ENCODE assay signal across 8 cellular contexts in genomic region chr16:29791845-29792797, GRCh38. TPM values are rescaled to one million over a fixed set of nuclear protein-coding genes. Genes with fewer than 3 reads are reported as not detected.
DNase-seq lines count a peak whose midpoint lies in the region; ATAC-seq and TF ChIP-seq lines count a peak whose summit lies in the region.
"Had no signal": no experiment of that assay in that cellular context is flagged by ENCODE, and none has a peak within 500 bp of the region (broad histone marks: within the 10 kb centered on the region; RNA-seq: fewer than 3 reads in every experiment).

No MANE protein-coding gene starts in this region.

- H3K27me3 Mint-ChIP-seq in activated T-cell treated with anti-CD3 and anti-CD28 coated beads, Interleukin-2, amount 50 U/mL, for 72 hours (ENCODE audit: low read depth), result no peaks in the 10 kb centered on the region
- peaks cover 10% of the 10 kb centered on the region for H3K27me3 Mint-ChIP-seq in endothelial cell (ENCODE audit: unreplicated experiment)
- H3K27me3 Mint-ChIP-seq in stimulated activated naive CD8-positive, alpha-beta T cell treated with anti-CD3 and anti-CD28 coated beads, Interleukin-15, amount 100 ng/mL, for 72 hours, result no peaks in the 10 kb centered on the region

- H3K27ac Mint-ChIP-seq in activated T-cell treated with anti-CD3 and anti-CD28 coated beads, Interleukin-2, amount 50 U/mL, for 72 hours, result peak overlapping the region; percentile 92
- peak overlapping the region; percentile 22 for H3K27ac Mint-ChIP-seq in endothelial cell (ENCODE audit: unreplicated experiment)
- peak overlapping the region in 1 of 2 donors; percentile 76 for H3K27ac Mint-ChIP-seq in stimulated activated naive CD8-positive, alpha-beta T cell treated with anti-CD3 and anti-CD28 coated beads, Interleukin-15, amount 100 ng/mL, for 72 hours

- peak overlapping the region; percentile 94 for H3K4me3 Mint-ChIP-seq in activated T-cell treated with anti-CD3 and anti-CD28 coated beads, Interleukin-2, amount 50 U/mL, for 72 hours
- peak overlapping the region; percentile 97 for H3K4me3 Mint-ChIP-seq in endothelial cell (ENCODE audit: unreplicated experiment)
- H3K4me3 Mint-ChIP-seq in stimulated activated naive CD8-positive, alpha-beta T cell treated with anti-CD3 and anti-CD28 coated beads, Interleukin-15, amount 100 ng/mL, for 72 hours, result peak overlapping the region; percentile 91 to 95

- no peak for ATAC-seq in activated T-cell treated with anti-CD3 and anti-CD28 coated beads, Interleukin-2, amount 50 U/mL, for 72 hours (replicated peaks in 1 of 2)
- no peak for ATAC-seq in stimulated activated naive CD8-positive, alpha-beta T cell treated with anti-CD3 and anti-CD28 coated beads, Interleukin-15, amount 100 ng/mL, for 72 hours

- no peak for DNase-seq in activated T-cell treated with anti-CD3 and anti-CD28 coated beads, Interleukin-2, amount 50 U/mL, for 72 hours
- no peak for DNase-seq in activated T-cell treated with anti-CD3 and anti-CD28 coated beads, Interleukin-2, amount 50 U/mL, for 1 hour
- DNase-seq in endothelial cell (ENCODE audit: low spot score) (no peak), NCI-H2081 (lab: John Stamatoyannopoulos, UW) (no peak), NCI-H1105 (lab: John Stamatoyannopoulos, UW) (no peak)
- no peak for DNase-seq in stimulated activated naive CD8-positive, alpha-beta T cell treated with anti-CD3 and anti-CD28 coated beads, Interleukin-15, amount 100 ng/mL, for 72 hours
- DNase-seq: stimulated activated naive CD4-positive, alpha-beta T cell; T-helper 9 cell had no signal

- peaks cover 11 to 29% of the 10 kb centered on the region in 2 donors for H3K36me3 Mint-ChIP-seq in activated T-cell treated with anti-CD3 and anti-CD28 coated beads, Interleukin-2, amount 50 U/mL, for 72 hours (ENCODE audit: insufficient read depth in 2 of 2)
- H3K36me3 Mint-ChIP-seq in endothelial cell (ENCODE audit: low read depth, unreplicated experiment), result peaks cover 7% of the 10 kb centered on the region

- H3K4me1 Mint-ChIP-seq in activated T-cell treated with anti-CD3 and anti-CD28 coated beads, Interleukin-2, amount 50 U/mL, for 72 hours (ENCODE audit: low read depth), result peaks cover 32% of the 10 kb centered on the region
- peaks cover 13% of the 10 kb centered on the region for H3K4me1 Mint-ChIP-seq in endothelial cell (ENCODE audit: unreplicated experiment)
- peaks cover 48% of the 10 kb centered on the region for H3K4me1 Mint-ChIP-seq in stimulated activated naive CD8-positive, alpha-beta T cell treated with anti-CD3 and anti-CD28 coated beads, Interleukin-15, amount 100 ng/mL, for 72 hours

- no peak for TF ChIP-seq CTCF in endothelial cell (IDR thresholded peaks at IDR 0.05; ENCODE audit: unreplicated experiment)

- no peaks in the 10 kb centered on the region for H3K9me3 Mint-ChIP-seq in activated T-cell treated with anti-CD3 and anti-CD28 coated beads, Interleukin-2, amount 50 U/mL, for 72 hours
- no peaks in the 10 kb centered on the region for H3K9me3 Mint-ChIP-seq in endothelial cell (ENCODE audit: unreplicated experiment)
- H3K9me3 Mint-ChIP-seq in stimulated activated naive CD8-positive, alpha-beta T cell treated with anti-CD3 and anti-CD28 coated beads, Interleukin-15, amount 100 ng/mL, for 72 hours, result no peaks in the 10 kb centered on the region

RNA-seq across cellular contexts. Expression of gene KIF22, which starts 1.6 kb away (rescaled TPM):
- total RNA-seq in activated T-cell treated with anti-CD3 and anti-CD28 coated beads, Interleukin-2, amount 50 U/mL, for 72 hours, result 100 to 1,000 TPM; 153 to 180 TPM
- total RNA-seq in endothelial cell (ENCODE audit: unreplicated experiment), result 40.7 TPM

RNA-seq across cellular contexts. Expression of gene ZG16, which starts 14.1 kb away (rescaled TPM):
- total RNA-seq in activated T-cell treated with anti-CD3 and anti-CD28 coated beads, Interleukin-2, amount 50 U/mL, for 72 hours, result not detected
- not detected for total RNA-seq in endothelial cell (ENCODE audit: unreplicated experiment)

RNA-seq across cellular contexts. Expression of gene MAZ, which starts 14.2 kb away (rescaled TPM):
- 100 to 1,000 TPM; 266 to 329 TPM for total RNA-seq in activated T-cell treated with anti-CD3 and anti-CD28 coated beads, Interleukin-2, amount 50 U/mL, for 72 hours
- total RNA-seq in endothelial cell (ENCODE audit: unreplicated experiment), result 407 TPM

RNA-seq across cellular contexts. Expression of gene PRRT2, which starts 19.9 kb away (rescaled TPM):
- 1 to 10 TPM; 2.4 to 2.8 TPM for total RNA-seq in activated T-cell treated with anti-CD3 and anti-CD28 coated beads, Interleukin-2, amount 50 U/mL, for 72 hours
- 15.0 TPM for total RNA-seq in endothelial cell (ENCODE audit: unreplicated experiment)

RNA-seq across cellular contexts. Expression of gene PAGR1, which starts 23.8 kb away (rescaled TPM):
- total RNA-seq in activated T-cell treated with anti-CD3 and anti-CD28 coated beads, Interleukin-2, amount 50 U/mL, for 72 hours, result 10 to 100 TPM; 14.8 to 17.8 TPM
- total RNA-seq in endothelial cell (ENCODE audit: unreplicated experiment), result 38.6 TPM
